In genomic region chrX:124373348-124373747, GRCh38 we compare ENCODE assay signal across 23 cellular contexts. TPM values are rescaled to one million over a fixed set of nuclear protein-coding genes. Genes with fewer than 3 reads are reported as not detected.
A peak's percentile ranks its signal among the peaks of the same experiment; 100 is the strongest.
DNase-seq lines count a peak whose midpoint lies in the region; ATAC-seq, FAIRE-seq and TF ChIP-seq lines count a peak whose summit lies in the region.
"Had no signal": no experiment of that assay in that cellular context is flagged by ENCODE, and none has a peak within 500 bp of the region (broad histone marks: within the 10 kb centered on the region; RNA-seq: fewer than 3 reads in every experiment).

No MANE protein-coding gene starts in this region.

- H3K27me3 ChIP-seq in K562 (ENCODE audit: control insufficient read depth in 2 of 2, insufficient read depth in 2 of 2, low read length in 2 of 2) (no peaks in the 10 kb centered on the region), right atrium auricular region (no peaks in the 10 kb centered on the region)

- ATAC-seq in K562 (peak; percentile 44; the same call in 2 of the 3 replicates), esophagus mucosa (no peak), HG02571 (IDR thresholded peaks at IDR 0.05; ENCODE audit: unreplicated experiment) (no peak)
- ATAC-seq in natural killer cell treated with Interleukin-12 subunit alpha and Interleukin-12 subunit beta and Interleukin-15 and Interleukin-18, amount 100 ng/mL, for 72 hours: no peak
- ATAC-seq: GM12878, GM23338 had no signal

- TF ChIP-seq EP300 in K562 (IDR thresholded peaks at IDR 0.05; ENCODE audit: low read length): peak; percentile 4; the same call in 1 of the 2 replicates

- peak overlapping the region; percentile 46 for H3K27ac Mint-ChIP-seq in activated naive CD4-positive, alpha-beta T cell treated with anti-CD3 and anti-CD28 coated beads, Interleukin-2, amount 50 U/mL, for 24 hours
- peak overlapping the region; percentile 21 to 53 for H3K27ac Mint-ChIP-seq in natural killer cell treated with Interleukin-12 subunit alpha and Interleukin-12 subunit beta and Interleukin-15 and Interleukin-18, amount 100 ng/mL, for 72 hours
- H3K27ac Mint-ChIP-seq: CD14-positive monocyte, GM23338 had no signal

- H3K4me1 ChIP-seq in K562 (replicated peaks in 1 of 2; ENCODE audit: control insufficient read depth in 2 of 2, insufficient read depth in 2 of 2, low read length in 2 of 2): peaks cover 0 to 12% of the 10 kb centered on the region in 2 experiments; a peak in 2 of 5 replicates
- no peaks in the 10 kb centered on the region for H3K4me1 ChIP-seq in right atrium auricular region
- H3K4me1 ChIP-seq: BLaER1 had no signal

- TF ChIP-seq RAD21 in K562 (CRISPR knock-in tag; conservative IDR thresholded peaks at IDR 0.05 in 1 of 2, IDR thresholded peaks at IDR 0.05 in 1 of 2): no peak

- H3K27ac ChIP-seq in K562 (ENCODE audit: extremely low read depth, low read depth, low read length) (no peak overlapping the region), right atrium auricular region (no peak overlapping the region)
- H3K27ac ChIP-seq: BLaER1 had no signal

- H3K79me2 ChIP-seq in K562 (ENCODE audit: control insufficient read depth, insufficient read depth, low read length): no peaks in the 10 kb centered on the region

- H3K9me3 ChIP-seq in K562 (replicated peaks; ENCODE audit: control insufficient read depth, insufficient read depth, low read depth, low read length) (no peaks in the 10 kb centered on the region), right atrium auricular region (no peaks in the 10 kb centered on the region)
- H3K9me3 ChIP-seq: BLaER1 had no signal

- TF ChIP-seq CTCF in K562 (IDR thresholded peaks at IDR 0.05 in 2 of 3, conservative IDR thresholded peaks at IDR 0.05 in 1 of 3; ENCODE audit: insufficient read depth in 2 of 3, low read depth in 1 of 3, low read length in 3 of 3): no peak
- no peak for TF ChIP-seq CTCF in right atrium auricular region (IDR thresholded peaks at IDR 0.05)

- H3K4me3 Mint-ChIP-seq in activated naive CD4-positive, alpha-beta T cell treated with anti-CD3 and anti-CD28 coated beads, Interleukin-2, amount 50 U/mL, for 24 hours: no peak overlapping the region
- H3K4me3 Mint-ChIP-seq in natural killer cell treated with Interleukin-12 subunit alpha and Interleukin-12 subunit beta and Interleukin-15 and Interleukin-18, amount 100 ng/mL, for 72 hours: no peak overlapping the region
- H3K4me3 Mint-ChIP-seq: CD14-positive monocyte; CD4-positive, alpha-beta memory T cell; GM23338 had no signal

- CTCF ChIA-PET in K562 (lab: Yijun Ruan, JAX; ENCODE audit: low intra/inter-chr PET ratio): interaction anchor here (0.6 kb wide), 1 partner anchor 1620 kb away, joined by 4 read pairs; no protein-coding TSS in a partner anchor

- WGBS in K562 (ENCODE audit: insufficient coverage, low coverage, missing lambda C conversion rate): 0% methylated on average over 1 of the region's 1 CpG

- H3K4me2 ChIP-seq in K562 (ENCODE audit: insufficient read depth, low read length): no peak overlapping the region; the same call in 1 of the 2 replicates
- H3K4me2 ChIP-seq: BLaER1, GM23338 had no signal

- no peak for TF ChIP-seq POLR2A in K562 (conservative IDR thresholded peaks at IDR 0.05)

- H3K9me3 Mint-ChIP-seq in activated naive CD4-positive, alpha-beta T cell treated with anti-CD3 and anti-CD28 coated beads, Interleukin-2, amount 50 U/mL, for 24 hours: no peaks in the 10 kb centered on the region
- H3K9me3 Mint-ChIP-seq in natural killer cell treated with Interleukin-12 subunit alpha and Interleukin-12 subunit beta and Interleukin-15 and Interleukin-18, amount 100 ng/mL, for 72 hours: no peaks in the 10 kb centered on the region
- H3K9me3 Mint-ChIP-seq: CD14-positive monocyte; CD4-positive, alpha-beta memory T cell; GM23338 had no signal

- BruUV-seq in K562 (replicated peaks; lab: Mats Ljungman, UMichigan): no TSS peak

- no peaks in the 10 kb centered on the region for H4K20me1 ChIP-seq in K562 (replicated peaks; ENCODE audit: control insufficient read depth, insufficient read depth, low read length)
- H4K20me1 ChIP-seq: BLaER1 had no signal

- FAIRE-seq in K562 (lab: Jason Lieb, UNC): peak; percentile 75
- FAIRE-seq: GM12878, H54 had no signal

- H2AFZ ChIP-seq in K562 (ENCODE audit: low read depth, low read length): 0 out of 2 replicates have a peak overlapping the region, but pooled peaks have one; percentile 9
- H2AFZ ChIP-seq: GM23338 had no signal

- in situ Hi-C loops in K562 (cut with MboI): no loop called here

- H3K9ac ChIP-seq in K562 (ENCODE audit: insufficient read depth in 1 of 2, low read depth in 2 of 2, low read length in 2 of 2): no peak overlapping the region
- H3K9ac ChIP-seq: BLaER1 had no signal

- no peaks in the 10 kb centered on the region for H3K9me1 ChIP-seq in K562 (ENCODE audit: control insufficient read depth, insufficient read depth, low read length)

- H3K4me3 ChIP-seq in K562 (no peak overlapping the region), right atrium auricular region (no peak overlapping the region)
- H3K4me3 ChIP-seq: BLaER1, GM12878, GM23338 had no signal

- no peaks in the 10 kb centered on the region for H3K27me3 Mint-ChIP-seq in activated naive CD4-positive, alpha-beta T cell treated with anti-CD3 and anti-CD28 coated beads, Interleukin-2, amount 50 U/mL, for 24 hours
- no peaks in the 10 kb centered on the region for H3K27me3 Mint-ChIP-seq in natural killer cell treated with Interleukin-12 subunit alpha and Interleukin-12 subunit beta and Interleukin-15 and Interleukin-18, amount 100 ng/mL, for 72 hours
- H3K27me3 Mint-ChIP-seq: CD4-positive, alpha-beta memory T cell had no signal

- POLR2A ChIA-PET in K562 (lab: Yijun Ruan, JAX): interaction anchor here (0.8 kb wide), 1 partner anchor 11 kb away, joined by 4 read pairs; no protein-coding TSS in a partner anchor

- peaks cover 26% of the 10 kb centered on the region for H3K4me1 Mint-ChIP-seq in activated naive CD4-positive, alpha-beta T cell treated with anti-CD3 and anti-CD28 coated beads, Interleukin-2, amount 50 U/mL, for 24 hours
- peaks cover 23 to 26% of the 10 kb centered on the region in 2 donors for H3K4me1 Mint-ChIP-seq in natural killer cell treated with Interleukin-12 subunit alpha and Interleukin-12 subunit beta and Interleukin-15 and Interleukin-18, amount 100 ng/mL, for 72 hours (ENCODE audit: low read depth in 2 of 2)
- H3K4me1 Mint-ChIP-seq: CD14-positive monocyte had no signal

- intact Hi-C loops in K562 (cut with micrococcal nuclease): no loop called here

- H3K36me3 ChIP-seq in K562 (ENCODE audit: control insufficient read depth, insufficient read depth, low read length) (no peaks in the 10 kb centered on the region), right atrium auricular region (no peaks in the 10 kb centered on the region)
- H3K36me3 ChIP-seq: BLaER1 had no signal

- H3K36me3 Mint-ChIP-seq in activated naive CD4-positive, alpha-beta T cell treated with anti-CD3 and anti-CD28 coated beads, Interleukin-2, amount 50 U/mL, for 24 hours: peaks cover 3% of the 10 kb centered on the region
- H3K36me3 Mint-ChIP-seq in natural killer cell treated with Interleukin-12 subunit alpha and Interleukin-12 subunit beta and Interleukin-15 and Interleukin-18, amount 100 ng/mL, for 72 hours: peaks cover 11% of the 10 kb centered on the region
- H3K36me3 Mint-ChIP-seq: CD14-positive monocyte had no signal

- DNase-seq in activated naive CD4-positive, alpha-beta T cell treated with Interleukin-2 at 50 U/mL for 16 hours: no peak
- DNase-seq in HS-5 (ENCODE audit: low read depth) (peak; percentile 16), K562 (ENCODE audit: extremely low read depth in 1 of 4, low spot score in 3 of 4) (peak; percentile 8 to 30 (median 10)), right atrium auricular region (ENCODE audit: low spot score) (no peak)
- no peak for DNase-seq in natural killer cell treated with Interleukin-12 subunit alpha and Interleukin-12 subunit beta and Interleukin-15 and Interleukin-18, amount 100 ng/mL, for 72 hours (ENCODE audit: low spot score)
- DNase-seq: 8988T; CD4-positive, alpha-beta memory T cell; COR-L47; DMS 273 treated with DMSO at 0.1 percent for 48 hours; DMS53; DND-41; EL; HCEC 1CT had no signal

RNA-seq across cellular contexts. Expression of gene SH2D1A, which starts 27.0 kb away (rescaled TPM):
- total RNA-seq in K562 (2011; cell fraction: chromatin; rRNA removed; ENCODE audit: low replicate concordance): 0.25 TPM in 1 of 2 replicates, not detected in the other
- not detected in 2 replicates for total RNA-seq in K562 (2011; cell fraction: nucleolus; rRNA removed)
- total RNA-seq in K562 (2011; cell fraction: nucleoplasm; rRNA removed): not detected in 2 replicates
- total RNA-seq in K562 (2014; rRNA removed) (0.09 and 0.16 TPM in 2 replicates), K562 (2014; rRNA removed; fragmentation: Illumina TruSeq; extraction: Trizol) (0.22 and 0.25 TPM in 2 replicates), K562 (2015; rRNA removed; fragmentation: Illumina TruSeq; extraction: Trizol) (0.07 and 0.11 TPM in 2 replicates), K562 (2021) (0.16 and 0.27 TPM in 2 replicates), esophagus mucosa (0.16 TPM), right atrium auricular region (1 to 10 TPM in 1 of 2 donors, not detected in 1; 1.7 TPM)
- polyA plus RNA-seq in K562 (2011; rRNA removed) (0.07 and 0.52 TPM in 2 replicates), K562 (2014; fragmentation: Illumina TruSeq; extraction: Trizol) (0.07 and 0.19 TPM in 2 replicates), K562 (2014; fragmentation: Nextera tagmentation; extraction: Ambion mirVana) (under 1 TPM; 0.11 to 0.35 TPM), K562 (2014; rRNA removed) (0.09 and 0.12 TPM in 2 replicates)
- polyA plus RNA-seq in K562 (2011; cell fraction: cytosol; rRNA removed): not detected in 2 replicates
- not detected in 2 replicates for polyA plus RNA-seq in K562 (2011; cell fraction: nucleus; rRNA removed)
- 0.05 and 0.08 TPM in 2 replicates for polyA plus RNA-seq in K562 (2012)
- polyA minus RNA-seq in K562 (2011; rRNA and poly(A)+ RNA removed): 0.12 TPM in 1 of 2 replicates, not detected in the other
- not detected in 2 replicates for polyA minus RNA-seq in K562 (2011; cell fraction: cytosol; rRNA and poly(A)+ RNA removed)
- polyA minus RNA-seq in K562 (2011; cell fraction: nucleus; rRNA and poly(A)+ RNA removed): not detected in 2 replicates
- 10 to 100 TPM; 76.1 to 76.7 TPM for total RNA-seq in natural killer cell treated with Interleukin-12 subunit alpha and Interleukin-12 subunit beta and Interleukin-15 and Interleukin-18, amount 100 ng/mL, for 72 hours
- total RNA-seq: G401, GM23338 had no signal
- polyA plus RNA-seq: AG04450, GM23338 had no signal

RNA-seq across cellular contexts. Expression of gene TEX13D, which starts 40.9 kb away (rescaled TPM):
- total RNA-seq in K562 (2011; cell fraction: chromatin; rRNA removed; ENCODE audit: low replicate concordance): not detected in 2 replicates
- total RNA-seq in K562 (2011; cell fraction: nucleolus; rRNA removed): not detected in 2 replicates
- not detected in 2 replicates for total RNA-seq in K562 (2011; cell fraction: nucleoplasm; rRNA removed)
- total RNA-seq in K562 (2014; rRNA removed): not detected in 2 replicates
- not detected in 2 replicates for total RNA-seq in K562 (2014; rRNA removed; fragmentation: Illumina TruSeq; extraction: Trizol)
- total RNA-seq in K562 (2015; rRNA removed; fragmentation: Illumina TruSeq; extraction: Trizol): not detected in 2 replicates
- not detected in 2 replicates for total RNA-seq in K562 (2021)
- not detected in 2 replicates for polyA plus RNA-seq in K562 (2011; rRNA removed)
- polyA plus RNA-seq in K562 (2011; cell fraction: cytosol; rRNA removed): not detected in 2 replicates
- polyA plus RNA-seq in K562 (2011; cell fraction: nucleus; rRNA removed): not detected in 2 replicates
- polyA plus RNA-seq in K562 (2012): not detected in 2 replicates
- polyA plus RNA-seq in K562 (2014; fragmentation: Illumina TruSeq; extraction: Trizol): not detected in 2 replicates
- polyA plus RNA-seq in K562 (2014; fragmentation: Nextera tagmentation; extraction: Ambion mirVana): under 1 TPM in 1 of 2 experiments, not detected in 1; 0.06 TPM
- not detected in 2 replicates for polyA plus RNA-seq in K562 (2014; rRNA removed)
- not detected in 2 replicates for polyA minus RNA-seq in K562 (2011; rRNA and poly(A)+ RNA removed)
- polyA minus RNA-seq in K562 (2011; cell fraction: cytosol; rRNA and poly(A)+ RNA removed): not detected in 2 replicates
- not detected in 2 replicates for polyA minus RNA-seq in K562 (2011; cell fraction: nucleus; rRNA and poly(A)+ RNA removed)
- 1 to 10 TPM in 1 of 2 donors, not detected in 1; 1.6 TPM for total RNA-seq in natural killer cell treated with Interleukin-12 subunit alpha and Interleukin-12 subunit beta and Interleukin-15 and Interleukin-18, amount 100 ng/mL, for 72 hours
- total RNA-seq in esophagus mucosa: not detected
- not detected for total RNA-seq in right atrium auricular region
- total RNA-seq: CD4-positive, alpha-beta memory T cell; G401; GM23338 had no signal
- polyA plus RNA-seq: AG04450; CD14-positive monocyte; CD4-positive, alpha-beta memory T cell; GM23338 had no signal

Comparison
In these comparisons a context has a peak if more than half of its experiments do, and no peak if none do; other contexts are left out.
1. DNase-seq: peak in HS-5 (single experiment) and K562 (4 of 4); none in activated naive CD4-positive, alpha-beta T cell treated with Interleukin-2 at 50 U/mL for 16 hours (single experiment), natural killer cell treated with Interleukin-12 subunit alpha and Interleukin-12 subunit beta and Interleukin-15 and Interleukin-18, amount 100 ng/mL, for 72 hours (single experiment) and right atrium auricular region (single experiment).
2. RNA of gene SH2D1A, which starts 27.0 kb away (total RNA-seq): 76.1 to 76.7 TPM in natural killer cell treated with Interleukin-12 subunit alpha and Interleukin-12 subunit beta and Interleukin-15 and Interleukin-18, amount 100 ng/mL, for 72 hours; 1.7 TPM in right atrium auricular region, 0.07 to 0.27 TPM in K562 and 0.16 TPM in esophagus mucosa (single experiment); every median in the first group is over 10 times any median in the second.